Comparison of ENCODE assay signal across 20 cellular contexts in genomic region chr4:138724530-138724929, GRCh38.
"Had no signal": no experiment of that assay in that cellular context is flagged by ENCODE, and none has a peak within 500 bp of the region (broad histone marks: within the 10 kb centered on the region; RNA-seq: fewer than 3 reads in every experiment).

No MANE protein-coding gene starts in this region.

- H3K4me1 ChIP-seq: esophagus squamous epithelium, left lung, prostate gland, right atrium auricular region had no signal

- H3K27me3 ChIP-seq: cardiac muscle cell, esophagus squamous epithelium, left lung, right atrium auricular region, tibial artery had no signal

- DNase-seq: activated CD4-positive, alpha-beta memory T cell treated with anti-CD3 and anti-CD28 coated beads, Interleukin-2, amount 10 ng/mL, durations not matched to agents 7 days and 5 days; activated CD4-positive, alpha-beta T cell treated with anti-CD3 and anti-CD28 coated beads for 36 hours; activated CD8-positive, alpha-beta memory T cell treated with anti-CD3 and anti-CD28 coated beads, Interleukin-2, amount 10 ng/mL, durations not matched to agents 7 days and 5 days; activated naive CD4-positive, alpha-beta T cell; activated naive CD8-positive, alpha-beta T cell treated with anti-CD3 and anti-CD28 coated beads for 36 hours; amniotic stem cell; dermis blood vessel endothelial cell; effector memory CD4-positive, alpha-beta T cell; esophagus squamous epithelium; left lung; nephron progenitor cell; occipital lobe; stimulated activated CD4-positive, alpha-beta T cell treated with anti-CD3 and anti-CD28 coated beads, Interleukin-2, amount 100 ng/mL, for 24 hours; stimulated activated naive CD8-positive, alpha-beta T cell treated with anti-CD3 and anti-CD28 coated beads, Interleukin-15, Interleukin-2, amounts not matched to agents 100 U/mL and 50 U/mL, for 24 hours; substantia nigra; tibial artery had no signal

- H3K36me3 ChIP-seq: cardiac muscle cell, esophagus squamous epithelium, left lung, prostate gland, right atrium auricular region, tibial artery had no signal

- ATAC-seq: activated CD4-positive, alpha-beta T cell treated with anti-CD3 and anti-CD28 coated beads for 36 hours; activated CD8-positive, alpha-beta memory T cell treated with anti-CD3 and anti-CD28 coated beads, Interleukin-2, amount 10 ng/mL, durations not matched to agents 7 days and 5 days; activated T-helper 17 cell treated with anti-CD3 and anti-CD28 coated beads, Interleukin-2, amount 50 U/mL, for 72 hours; left lung; stimulated activated naive CD8-positive, alpha-beta T cell treated with anti-CD3 and anti-CD28 coated beads, Interleukin-15, Interleukin-2, amounts not matched to agents 100 U/mL and 50 U/mL, for 24 hours had no signal

- H3K4me3 ChIP-seq: cardiac muscle cell, esophagus squamous epithelium, left lung, prostate gland, right atrium auricular region, tibial artery had no signal

- H3K9me3 ChIP-seq: esophagus squamous epithelium, left lung, prostate gland, right atrium auricular region, tibial artery had no signal

- H3K27ac ChIP-seq: cardiac muscle cell, esophagus squamous epithelium, left lung, prostate gland, right atrium auricular region, tibial artery had no signal
